Comparison of ENCODE assay signal across 1 cellular context in the genomic region with DNA sequence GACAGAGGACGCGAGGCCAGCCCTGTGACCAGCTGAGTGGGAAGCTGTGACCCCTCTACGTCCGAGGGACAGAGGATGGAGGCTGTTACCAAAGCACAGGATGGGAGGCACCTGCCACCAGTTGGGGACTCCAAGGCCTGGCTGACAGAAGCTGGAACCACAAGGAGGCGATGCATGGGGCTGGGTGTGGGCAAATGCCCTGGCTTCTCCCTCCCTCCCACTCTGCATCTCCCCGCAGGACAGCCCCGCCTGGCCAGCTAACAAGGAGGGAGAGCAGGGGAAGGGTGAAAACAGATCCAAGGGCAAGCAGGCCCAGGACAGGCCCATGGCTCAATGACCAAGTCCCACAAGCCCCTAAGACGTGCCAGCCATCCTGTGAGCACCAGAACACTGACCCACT.
TF ChIP-seq lines count a peak whose summit lies in the region.

No MANE protein-coding gene starts in this region.

TF ChIP-seq in liver, 16 proteins besides CTCF, POLR2A, EP300 and RAD21:
- TF ChIP-seq YY1 (IDR thresholded peaks at IDR 0.05) (no peak), FOXA1 (IDR thresholded peaks at IDR 0.05) (no peak), HNF4A (conservative IDR thresholded peaks at IDR 0.05) (no peak), FOXA2 (IDR thresholded peaks at IDR 0.05) (no peak), JUND (IDR thresholded peaks at IDR 0.05) (no peak), REST (IDR thresholded peaks at IDR 0.05) (no peak), ZBTB33 (IDR thresholded peaks at IDR 0.05) (no peak), NR2F2 (IDR thresholded peaks at IDR 0.05) (no peak), HNF4G (IDR thresholded peaks at IDR 0.05) (no peak), GABPA (IDR thresholded peaks at IDR 0.05 in 1 of 2, conservative IDR thresholded peaks at IDR 0.05 in 1 of 2) (no peak), SP1 (IDR thresholded peaks at IDR 0.05) (no peak)
